Comparison of ENCODE assay signal across 10 cellular contexts in the genomic region with DNA sequence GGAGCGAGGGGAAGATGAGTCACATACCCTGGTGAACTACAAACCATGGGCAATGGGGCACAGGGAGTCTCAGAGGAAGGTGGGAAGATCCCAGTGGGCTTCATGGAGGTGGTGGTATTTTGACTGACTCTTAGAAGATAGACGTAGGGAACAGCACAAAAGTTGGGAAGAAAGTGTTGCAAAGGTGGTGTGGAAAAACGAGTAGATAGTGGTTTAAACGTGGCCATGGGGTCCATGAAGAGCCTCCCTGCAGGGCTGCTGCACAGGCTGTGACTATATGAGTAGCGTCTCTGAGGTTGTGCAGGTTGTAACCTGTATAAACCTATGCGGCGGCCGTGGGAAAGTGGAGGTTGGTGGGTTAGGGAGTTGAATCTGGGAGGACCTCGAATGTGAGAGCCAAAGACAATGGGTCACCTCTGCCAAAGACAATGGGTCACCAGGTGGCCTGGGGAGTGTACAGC. TPM values are rescaled to one million over a fixed set of nuclear protein-coding genes. Genes with fewer than 3 reads are reported as not detected.
A peak's percentile ranks its signal among the peaks of the same experiment; 100 is the strongest.
DNase-seq lines count a peak whose midpoint lies in the region; ATAC-seq and TF ChIP-seq lines count a peak whose summit lies in the region.
"Had no signal": no experiment of that assay in that cellular context is flagged by ENCODE, and none has a peak within 500 bp of the region (broad histone marks: within the 10 kb centered on the region; RNA-seq: fewer than 3 reads in every experiment).

No MANE protein-coding gene starts in this region.

- in situ Hi-C loops in mammary epithelial cell (cut with MboI; ENCODE audit: low sequenced_read_pairs in 2 of 2) (loop anchor here in 1 of 2 donors (10.0 kb wide), 1 partner anchor 51 kb away; a partner anchor contains a TSS), GM13977 (cut with MboI; ENCODE audit: low pct_unique_long_range_greater_than_20kb, low sequenced_read_pairs, unreplicated experiment) (no loop called here)

- no peak overlapping the region for H3K4me3 Mint-ChIP-seq in nephron
- no peak overlapping the region for H3K4me3 Mint-ChIP-seq in effector memory CD8-positive, alpha-beta T cell
- H3K4me3 Mint-ChIP-seq: WTC11 had no signal

- peaks cover 0 to 31% of the 10 kb centered on the region in 2 donors for H3K4me1 ChIP-seq in right atrium auricular region
- H3K4me1 ChIP-seq in right cardiac atrium (ENCODE audit: control insufficient read depth, insufficient read depth, low read length): no peaks in the 10 kb centered on the region
- H3K4me1 ChIP-seq in mammary epithelial cell (ENCODE audit: insufficient read depth, low read length): peaks cover 50% of the 10 kb centered on the region
- H3K4me1 ChIP-seq in vagina: peaks cover 12% of the 10 kb centered on the region

- H3K36me3 ChIP-seq in right atrium auricular region: no peaks in the 10 kb centered on the region
- H3K36me3 ChIP-seq in mammary epithelial cell (ENCODE audit: insufficient read depth, low read length): no peaks in the 10 kb centered on the region
- no peaks in the 10 kb centered on the region for H3K36me3 ChIP-seq in vagina
- H3K36me3 ChIP-seq: ovary had no signal

- H3K27me3 ChIP-seq in right atrium auricular region (no peaks in the 10 kb centered on the region), right cardiac atrium (ENCODE audit: control insufficient read depth, insufficient read depth) (no peaks in the 10 kb centered on the region), mammary epithelial cell (ENCODE audit: insufficient read depth, low read length) (no peaks in the 10 kb centered on the region), vagina (no peaks in the 10 kb centered on the region)
- H3K27me3 ChIP-seq: ovary had no signal

- no peak for ATAC-seq in right cardiac atrium
- no peak for ATAC-seq in effector memory CD8-positive, alpha-beta T cell (replicated peaks)

- H2AFZ ChIP-seq in mammary epithelial cell (ENCODE audit: low read depth, low read length): peak overlapping the region; percentile 51

- no peak for TF ChIP-seq POLR2A in vagina (IDR thresholded peaks at IDR 0.05)

- H3K4me3 ChIP-seq in right atrium auricular region: no peak overlapping the region
- H3K4me3 ChIP-seq in right cardiac atrium (ENCODE audit: low read length): no peak overlapping the region
- no peak overlapping the region for H3K4me3 ChIP-seq in mammary epithelial cell (replicated peaks in 1 of 3; ENCODE audit: insufficient read depth in 1 of 3, low read depth in 2 of 3, low read length in 3 of 3)
- no peak overlapping the region for H3K4me3 ChIP-seq in vagina
- H3K4me3 ChIP-seq: ovary had no signal

- peak overlapping the region; percentile 40 to 55 for H3K27ac ChIP-seq in right atrium auricular region
- H3K27ac ChIP-seq in right cardiac atrium (ENCODE audit: low read length): no peak overlapping the region
- peak overlapping the region; percentile 30 for H3K27ac ChIP-seq in mammary epithelial cell (ENCODE audit: insufficient read depth, low read depth, low read length)
- peak overlapping the region; percentile 38 for H3K27ac ChIP-seq in vagina
- H3K27ac ChIP-seq: ovary had no signal

- peak overlapping the region; percentile 50 for H3K4me2 ChIP-seq in mammary epithelial cell (ENCODE audit: insufficient read depth, low read depth, low read length)

- peak overlapping the region; percentile 32 to 75 (median 71) for H3K27ac Mint-ChIP-seq in nephron
- peak overlapping the region in 1 of 2 donors; percentile 11 for H3K27ac Mint-ChIP-seq in effector memory CD8-positive, alpha-beta T cell
- H3K27ac Mint-ChIP-seq: WTC11 had no signal

- H3K27me3 Mint-ChIP-seq in nephron (ENCODE audit: low read depth): peaks cover 36% of the 10 kb centered on the region
- peaks cover 35 to 47% of the 10 kb centered on the region in 2 donors for H3K27me3 Mint-ChIP-seq in effector memory CD8-positive, alpha-beta T cell

- CTCF ChIA-PET in mammary epithelial cell (lab: Charles Lee; ENCODE audit: low non-redundant PET): interaction anchor here (0.6 kb wide), 1 partner anchor 1632 kb away, joined by 4 read pairs; no protein-coding TSS in a partner anchor

- no TSS peak for BruUV-seq in mammary epithelial cell (replicated peaks; lab: Mats Ljungman, UMichigan)

- no peaks in the 10 kb centered on the region for H4K20me1 ChIP-seq in mammary epithelial cell (ENCODE audit: insufficient read depth, low read length)

- H3K4me1 Mint-ChIP-seq in nephron: peaks cover 39% of the 10 kb centered on the region
- H3K4me1 Mint-ChIP-seq in effector memory CD8-positive, alpha-beta T cell (ENCODE audit: low read depth in 2 of 2): peaks cover 18 to 19% of the 10 kb centered on the region in 2 donors

- H3K36me3 Mint-ChIP-seq in nephron (ENCODE audit: low read depth): no peaks in the 10 kb centered on the region
- peaks cover 6% of the 10 kb centered on the region for H3K36me3 Mint-ChIP-seq in effector memory CD8-positive, alpha-beta T cell (ENCODE audit: insufficient read depth)
- H3K36me3 Mint-ChIP-seq: WTC11 had no signal

- no peaks in the 10 kb centered on the region for H3K9me3 ChIP-seq in right atrium auricular region
- no peaks in the 10 kb centered on the region for H3K9me3 ChIP-seq in right cardiac atrium (ENCODE audit: control insufficient read depth, low read length)
- H3K9me3 ChIP-seq in mammary epithelial cell (replicated peaks; ENCODE audit: insufficient read depth, low read length): no peaks in the 10 kb centered on the region
- no peaks in the 10 kb centered on the region for H3K9me3 ChIP-seq in vagina
- H3K9me3 ChIP-seq: ovary had no signal

- intact Hi-C loops in right cardiac atrium (cut with DNase I): loop anchor here in 1 of 4 donors (2.0 kb wide), 1 partner anchor 19 kb away; no protein-coding TSS in a partner anchor
- intact Hi-C loops in mammary epithelial cell (cut with micrococcal nuclease): loop anchor here (1.0 to 5.0 kb wide), 3 partner anchors 19 to 581 kb away; no protein-coding TSS in a partner anchor
- intact Hi-C loops in vagina (cut with DNase I): loop anchor here (2.0 kb wide), 1 partner anchor 17 kb away; no protein-coding TSS in a partner anchor
- intact Hi-C loops in posterior cingulate gyrus (cut with DNase I): no loop called here

- DNase-seq in right atrium auricular region (ENCODE audit: low spot score) (no peak), right cardiac atrium (no peak), mammary epithelial cell (peak; percentile 73), vagina (ENCODE audit: extremely low spot score in 2 of 2) (no peak), posterior cingulate gyrus (no peak), GM13977 (ENCODE audit: low spot score) (no peak)
- no peak for DNase-seq in effector memory CD8-positive, alpha-beta T cell

- no peak for TF ChIP-seq CTCF in right atrium auricular region (IDR thresholded peaks at IDR 0.05)
- no peak for TF ChIP-seq CTCF in mammary epithelial cell (conservative IDR thresholded peaks at IDR 0.05 in 1 of 2, IDR thresholded peaks at IDR 0.05 in 1 of 2; ENCODE audit: extremely low read depth in 1 of 2, insufficient read depth in 1 of 2, low read depth in 1 of 2, low read length in 2 of 2)
- no peak for TF ChIP-seq CTCF in nephron (IDR thresholded peaks at IDR 0.05; ENCODE audit: unreplicated experiment in 3 of 3)
- no peak for TF ChIP-seq CTCF in vagina (IDR thresholded peaks at IDR 0.05)
- TF ChIP-seq CTCF in GM13977 (IDR thresholded peaks at IDR 0.05; ENCODE audit: extremely low read depth, insufficient read depth, missing control alignments): no peak

- no peaks in the 10 kb centered on the region for H3K9me3 Mint-ChIP-seq in nephron
- no peaks in the 10 kb centered on the region for H3K9me3 Mint-ChIP-seq in effector memory CD8-positive, alpha-beta T cell
- H3K9me3 Mint-ChIP-seq: WTC11 had no signal

- H3K9ac ChIP-seq in mammary epithelial cell (ENCODE audit: insufficient read depth, low read length): no peak overlapping the region

- no peaks in the 10 kb centered on the region for H3K79me2 ChIP-seq in mammary epithelial cell (ENCODE audit: insufficient read depth, low read length)

- WGBS in right cardiac atrium: 56% methylated on average over 9 of the region's 9 CpGs
- 3% methylated on average over 9 of the region's 9 CpGs for WGBS in mammary epithelial cell (ENCODE audit: low coverage, missing lambda C conversion rate)

- dilution Hi-C loops in mammary epithelial cell (cut with HindIII; ENCODE audit: low sequenced_read_pairs): no loop called here

RNA-seq across cellular contexts. Expression of a gene that starts 13.8 kb away (rescaled TPM):
- total RNA-seq in right atrium auricular region: 10 to 100 TPM; 40.0 to 71.0 TPM
- 10 to 100 TPM; 42.5 to 48.5 (median 47.5) TPM for total RNA-seq in right cardiac atrium
- 66.4 TPM for polyA plus RNA-seq in right cardiac atrium
- total RNA-seq in mammary epithelial cell: 100 to 1,000 TPM in 1 of 2 donors, 10 to 100 TPM in 1; 44.3 to 159 TPM
- 30.4 TPM for polyA plus RNA-seq in mammary epithelial cell
- 18.3 TPM for polyA minus RNA-seq in mammary epithelial cell
- 99.4 TPM for total RNA-seq in vagina

RNA-seq across cellular contexts. Expression of a gene that starts 17.5 kb away (rescaled TPM):
- 1 to 10 TPM in 1 of 2 donors, under 1 TPM in 1; 0.59 to 1.3 TPM for total RNA-seq in right atrium auricular region
- under 1 TPM; 0.33 to 0.94 (median 0.83) TPM for total RNA-seq in right cardiac atrium
- polyA plus RNA-seq in right cardiac atrium: 0.41 TPM
- total RNA-seq in mammary epithelial cell: 1 to 10 TPM in 1 of 2 donors, under 1 TPM in 1; 0.59 to 2.7 TPM
- 0.95 TPM for polyA plus RNA-seq in mammary epithelial cell
- 0.47 TPM for polyA minus RNA-seq in mammary epithelial cell
- total RNA-seq in vagina: 1.5 TPM

RNA-seq across cellular contexts. Expression of a gene that starts 17.6 kb away (rescaled TPM):
- 10 to 100 TPM; 16.4 to 42.9 TPM for total RNA-seq in right atrium auricular region
- 10 to 100 TPM; 21.1 to 28.1 (median 24.7) TPM for total RNA-seq in right cardiac atrium
- 18.0 TPM for polyA plus RNA-seq in right cardiac atrium
- total RNA-seq in mammary epithelial cell: 100 to 1,000 TPM in 1 of 2 donors, 10 to 100 TPM in 1; 79.4 to 102 TPM
- polyA plus RNA-seq in mammary epithelial cell: 104 TPM
- 101 TPM for polyA minus RNA-seq in mammary epithelial cell
- total RNA-seq in vagina: 95.0 TPM

RNA-seq across cellular contexts. Expression of a gene that starts 26.1 kb away (rescaled TPM):
- total RNA-seq in right atrium auricular region: 1 to 10 TPM; 5.5 to 7.1 TPM
- 1 to 10 TPM; 4.3 to 7.5 (median 5.2) TPM for total RNA-seq in right cardiac atrium
- 4.4 TPM for polyA plus RNA-seq in right cardiac atrium
- total RNA-seq in mammary epithelial cell: 10 to 100 TPM in 1 of 2 donors, 1 to 10 TPM in 1; 6.8 to 18.7 TPM
- 14.4 TPM for polyA plus RNA-seq in mammary epithelial cell
- 13.5 TPM for polyA minus RNA-seq in mammary epithelial cell
- 5.2 TPM for total RNA-seq in vagina

RNA-seq across cellular contexts. Expression of a gene that starts 26.1 kb away (rescaled TPM):
- total RNA-seq in right atrium auricular region: 10 to 100 TPM; 60.1 to 88.4 TPM
- total RNA-seq in right cardiac atrium: 10 to 100 TPM; 47.2 to 62.6 (median 60.6) TPM
- polyA plus RNA-seq in right cardiac atrium: 90.6 TPM
- total RNA-seq in mammary epithelial cell: 10 to 100 TPM; 48.0 to 65.4 TPM
- 104 TPM for polyA plus RNA-seq in mammary epithelial cell
- polyA minus RNA-seq in mammary epithelial cell: 16.2 TPM
- total RNA-seq in vagina: 85.4 TPM
